In the genomic region with DNA sequence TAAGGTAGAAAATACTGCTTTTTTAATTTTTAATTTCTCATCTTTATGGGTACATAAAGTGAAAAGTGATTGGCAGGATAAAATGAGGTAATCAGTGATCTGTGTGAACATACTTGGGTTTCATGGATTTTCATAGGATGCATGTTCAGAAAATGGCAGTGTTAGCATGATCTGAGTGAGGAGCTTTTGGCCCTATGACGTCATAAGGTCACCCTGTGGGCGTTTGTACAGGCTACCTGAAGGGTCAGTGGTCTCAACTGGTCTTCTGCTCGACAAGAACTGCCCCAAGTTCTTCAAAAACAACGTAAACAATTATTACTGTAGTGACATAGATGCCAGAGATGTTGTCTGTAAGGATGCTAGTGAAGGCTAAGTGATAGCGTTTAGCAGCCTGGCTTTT, we compare ENCODE assay signal across 33 cellular contexts.
"Had no signal": no experiment of that assay in that cellular context is flagged by ENCODE, and none has a peak within 500 bp of the region (broad histone marks: within the 10 kb centered on the region; RNA-seq: fewer than 3 reads in every experiment).

No MANE protein-coding gene starts in this region.

- H3K27me3 ChIP-seq: adrenal gland, ascending aorta, body of pancreas, brain microvascular endothelial cell, breast epithelium, cardiac muscle cell had no signal

- H3K36me3 ChIP-seq: adrenal gland, ascending aorta, brain microvascular endothelial cell, breast epithelium, cardiac muscle cell had no signal

- H3K9me3 ChIP-seq: adrenal gland, ascending aorta, body of pancreas, breast epithelium had no signal

- H3K27ac ChIP-seq: adrenal gland, ascending aorta, body of pancreas, brain microvascular endothelial cell, breast epithelium, cardiac muscle cell had no signal

- H3K4me3 ChIP-seq: adrenal gland, ascending aorta, body of pancreas, breast epithelium, cardiac muscle cell had no signal

- DNase-seq: activated effector memory CD4-positive, alpha-beta T cell treated with anti-CD3 and anti-CD28 coated beads, Interleukin-2, amount 50 U/mL, for 16 hours; activated effector memory CD4-positive, alpha-beta T cell treated with Interleukin-2 at 50 U/mL for 16 hours; activated gamma-delta T cell; activated gamma-delta T cell treated with Interleukin-2 at 50 U/mL for 16 hours; activated naive CD4-positive, alpha-beta T cell; activated naive CD4-positive, alpha-beta T cell treated with anti-CD3 and anti-CD28 coated beads for 36 hours; activated naive CD4-positive, alpha-beta T cell treated with anti-CD3 and anti-CD28 coated beads, Interleukin-2, amount 10 ng/mL, durations not matched to agents 7 days and 5 days; activated naive CD4-positive, alpha-beta T cell treated with anti-CD3 and anti-CD28 coated beads, Interleukin-2, amount 50 U/mL, for 16 hours; activated naive CD4-positive, alpha-beta T cell treated with Interleukin-2 at 50 U/mL for 16 hours; activated naive CD8-positive, alpha-beta T cell treated with anti-CD3 and anti-CD28 coated beads for 36 hours; activated naive CD8-positive, alpha-beta T cell treated with anti-CD3 and anti-CD28 coated beads, Interleukin-2, amount 10 ng/mL, durations not matched to agents 7 days and 5 days; activated naive CD8-positive, alpha-beta T cell treated with anti-CD3 and anti-CD28 coated beads, Interleukin-2, amount 50 U/mL, for 24 hours; activated T-cell treated with anti-CD3 and anti-CD28 coated beads, Interleukin-2, amount 50 U/mL, for 24 hours; activated T-cell treated with anti-CD3 and anti-CD28 coated beads, Interleukin-2, amount 50 U/mL, for 4 hours; activated T-cell treated with anti-CD3 and anti-CD28 coated beads, Interleukin-2, amount 50 U/mL, for 48 hours; activated T-cell treated with anti-CD3 and anti-CD28 coated beads, Interleukin-2, amount 50 U/mL, for 72 hours; adrenal gland; amniotic stem cell; amygdala; anterior cingulate cortex; aorta; body of pancreas; brain microvascular endothelial cell; caudate nucleus; central memory CD4-positive, alpha-beta T cell; cerebellar nuclear complex had no signal

- ATAC-seq: activated naive CD4-positive, alpha-beta T cell treated with anti-CD3 and anti-CD28 coated beads, Interleukin-2, amount 50 U/mL, for 72 hours; activated naive CD8-positive, alpha-beta T cell treated with anti-CD3 and anti-CD28 coated beads, Interleukin-2, amount 50 U/mL, for 24 hours; activated T-cell treated with anti-CD3 and anti-CD28 coated beads, Interleukin-2, amount 50 U/mL, for 4 hours; activated T-cell treated with anti-CD3 and anti-CD28 coated beads, Interleukin-2, amount 50 U/mL, for 72 hours; activated T-helper 17 cell treated with anti-CD3 and anti-CD28 coated beads, Interleukin-2, amount 50 U/mL, for 72 hours; body of pancreas had no signal

- FAIRE-seq: astrocyte, bronchial epithelial cell had no signal

- H3K4me1 ChIP-seq: adrenal gland, ascending aorta, body of pancreas, breast epithelium had no signal
